In the genomic region with DNA sequence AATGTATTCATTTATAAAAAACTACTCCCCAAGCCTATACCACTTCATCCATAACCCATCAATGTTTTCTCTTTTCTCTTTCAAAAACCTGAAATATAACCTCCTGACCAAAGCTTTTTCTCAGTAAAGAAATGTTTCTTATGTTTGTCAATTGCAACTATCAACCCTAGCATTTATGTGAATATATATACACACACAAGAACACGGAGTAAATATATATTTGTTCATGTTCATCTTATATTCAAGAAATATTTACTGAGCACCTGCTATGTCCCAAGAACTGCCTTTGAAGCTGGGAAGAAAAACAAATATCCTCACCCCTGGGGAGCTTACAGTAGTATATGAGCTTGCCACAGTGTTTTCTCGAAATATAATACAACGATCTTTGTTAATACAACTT, we compare ENCODE assay signal across 17 cellular contexts. TPM values are rescaled to one million over a fixed set of nuclear protein-coding genes. Genes with fewer than 3 reads are reported as not detected.
"Had no signal": no experiment of that assay in that cellular context is flagged by ENCODE, and none has a peak within 500 bp of the region (broad histone marks: within the 10 kb centered on the region; RNA-seq: fewer than 3 reads in every experiment).

No MANE protein-coding gene starts in this region.

- H3K27me3 ChIP-seq: esophagus muscularis mucosa, gastrocnemius medialis, heart right ventricle, spleen had no signal

- H3K9me3 Mint-ChIP-seq: effector memory CD8-positive, alpha-beta T cell; naive B cell had no signal

- H3K27me3 Mint-ChIP-seq: effector memory CD8-positive, alpha-beta T cell; naive B cell had no signal

- H3K27ac ChIP-seq: epithelial cell of prostate, esophagus muscularis mucosa, gastrocnemius medialis, heart right ventricle, spleen had no signal

- H3K36me3 ChIP-seq: esophagus muscularis mucosa, gastrocnemius medialis, heart right ventricle, spleen had no signal

- H3K4me3 ChIP-seq: esophagus muscularis mucosa, gastrocnemius medialis, heart right ventricle, spleen had no signal

- H3K36me3 Mint-ChIP-seq: naive B cell had no signal

- H3K9me3 ChIP-seq: esophagus muscularis mucosa, gastrocnemius medialis, heart right ventricle, spleen had no signal

- H3K27ac Mint-ChIP-seq: effector memory CD8-positive, alpha-beta T cell had no signal

- DNase-seq: effector memory CD8-positive, alpha-beta T cell; gastrocnemius medialis; heart right ventricle; hypothalamus; kidney glomerular epithelial cell; mesendoderm; naive B cell; posterior cingulate gyrus; spleen; stimulated activated CD4-positive, alpha-beta T cell treated with anti-CD3 and anti-CD28 coated beads, Interleukin-15, amount 100 ng/mL, for 24 hours; stimulated activated CD4-positive, alpha-beta T cell treated with anti-CD3 and anti-CD28 coated beads, Interleukin-2, amount 100 ng/mL, for 24 hours; stimulated activated naive CD4-positive, alpha-beta T cell had no signal

- H3K4me3 Mint-ChIP-seq: effector memory CD8-positive, alpha-beta T cell had no signal

RNA-seq across cellular contexts. Expression of a gene that starts 46.2 kb away (rescaled TPM):
- total RNA-seq: lung microvascular endothelial cell, osteocyte, pulmonary artery endothelial cell had no signal
